ENCODE assay signal across 16 cellular contexts in genomic region chr2:74499940-74500577, GRCh38. TPM values are rescaled to one million over a fixed set of nuclear protein-coding genes. Genes with fewer than 3 reads are reported as not detected.
A peak's percentile ranks its signal among the peaks of the same experiment; 100 is the strongest.
DNase-seq lines count a peak whose midpoint lies in the region; ATAC-seq, FAIRE-seq and TF ChIP-seq lines count a peak whose summit lies in the region.
"Had no signal": no experiment of that assay in that cellular context is flagged by ENCODE, and none has a peak within 500 bp of the region (broad histone marks: within the 10 kb centered on the region; RNA-seq: fewer than 3 reads in every experiment).

No MANE protein-coding gene starts in this region.

- H3K36me3 Mint-ChIP-seq in naive thymus-derived CD8-positive, alpha-beta T cell: peaks cover 7 to 13% (median 13%) of the 10 kb centered on the region in 3 donors

- TF ChIP-seq POLR2A in gastroesophageal sphincter (IDR thresholded peaks at IDR 0.05): no peak

- H3K4me1 ChIP-seq in duodenal mucosa (ENCODE audit: control insufficient read depth in 1 of 2, insufficient read depth in 2 of 2, low read length in 2 of 2): peaks cover 46 to 57% of the 10 kb centered on the region in 2 donors
- peaks cover 0 to 61% (median 26%) of the 10 kb centered on the region in 3 donors for H3K4me1 ChIP-seq in gastroesophageal sphincter

- H3K27me3 ChIP-seq in H7 (ENCODE audit: control insufficient read depth, insufficient read depth, low read length) (peaks cover 97% of the 10 kb centered on the region), duodenal mucosa (ENCODE audit: control insufficient read depth in 1 of 2, insufficient read depth in 2 of 2, low read length in 2 of 2) (peaks cover 0 to 12% of the 10 kb centered on the region in 2 donors), gastroesophageal sphincter (peaks cover 86% of the 10 kb centered on the region)

- TF ChIP-seq CTCF in AG09309 (IDR thresholded peaks at IDR 0.05; ENCODE audit: control insufficient read depth, insufficient read depth, low read depth, low read length, missing control alignments): no peak
- TF ChIP-seq CTCF in gastroesophageal sphincter (IDR thresholded peaks at IDR 0.05): no peak

- H3K27ac ChIP-seq in duodenal mucosa (ENCODE audit: low read depth, low read length): no peak overlapping the region
- no peak overlapping the region for H3K27ac ChIP-seq in gastroesophageal sphincter
- H3K27ac ChIP-seq: C4-2B, RWPE1 had no signal

- peaks cover 0 to 8% (median 0%) of the 10 kb centered on the region in 9 donors for H3K9me3 Mint-ChIP-seq in naive thymus-derived CD8-positive, alpha-beta T cell

- 72 to 93% methylated on average over 3 to 6 of the region's 15 CpGs for WGBS in gastroesophageal sphincter (ENCODE audit: low coverage in 1 of 2), 2 donors

- H3K4me1 Mint-ChIP-seq in naive thymus-derived CD8-positive, alpha-beta T cell: peaks cover 16 to 63% (median 55%) of the 10 kb centered on the region in 4 donors

- H3K4me3 ChIP-seq in AG09309 (ENCODE audit: control insufficient read depth, low read depth, low read length): peak overlapping the region; percentile 47; the same call in 1 of the 2 replicates
- peak overlapping the region; percentile 40; the same call in 1 of the 2 replicates for H3K4me3 ChIP-seq in H7 (ENCODE audit: insufficient read depth, low read depth, low read length)
- peak overlapping the region; percentile 74 to 82 for H3K4me3 ChIP-seq in duodenal mucosa (ENCODE audit: low read depth in 1 of 2, low read length in 2 of 2)
- no peak overlapping the region for H3K4me3 ChIP-seq in gastroesophageal sphincter
- H3K4me3 ChIP-seq: lung had no signal

- H3K9ac ChIP-seq in duodenal mucosa (ENCODE audit: low read depth in 1 of 2, low read length in 2 of 2): peak overlapping the region; percentile 64 to 68

- peaks cover 20 to 74% (median 48%) of the 10 kb centered on the region in 5 donors for H3K27me3 Mint-ChIP-seq in naive thymus-derived CD8-positive, alpha-beta T cell

- H3K9me3 ChIP-seq in duodenal mucosa (ENCODE audit: control insufficient read depth in 1 of 2, low read length in 2 of 2) (no peaks in the 10 kb centered on the region), gastroesophageal sphincter (no peaks in the 10 kb centered on the region)

- no peak for TF ChIP-seq EP300 in gastroesophageal sphincter (IDR thresholded peaks at IDR 0.05)

- H3K4me3 Mint-ChIP-seq in naive thymus-derived CD8-positive, alpha-beta T cell: peak overlapping the region in 8 of 10 donors; percentile 8 to 72 (median 44)

- POLR2A ChIA-PET in naive thymus-derived CD8-positive, alpha-beta T cell (lab: Charles Lee): interaction anchor here (0.5 to 2.0 kb wide), 9 partner anchors 13 to 80 kb away, joined by 3 to 6 read pairs (median 4); partner anchors contain the start of genes AUP1, CCDC142, HTRA2 and TTC31

- ATAC-seq in naive thymus-derived CD8-positive, alpha-beta T cell: no peak
- ATAC-seq in HG02973 (IDR thresholded peaks at IDR 0.05; ENCODE audit: unreplicated experiment) (no peak), gastroesophageal sphincter (no peak)

- peak overlapping the region in 1 of 10 donors; percentile 74 for H3K27ac Mint-ChIP-seq in naive thymus-derived CD8-positive, alpha-beta T cell

- FAIRE-seq in RCC 7860 (lab: Jason Lieb, UNC): no peak

- H3K36me3 ChIP-seq in H7 (replicated peaks; ENCODE audit: control insufficient read depth, insufficient read depth, low read length): no peaks in the 10 kb centered on the region
- H3K36me3 ChIP-seq in duodenal mucosa (ENCODE audit: control insufficient read depth in 1 of 2, insufficient read depth in 2 of 2, low read length in 2 of 2): peaks cover 0 to 2% of the 10 kb centered on the region in 2 donors
- H3K36me3 ChIP-seq in gastroesophageal sphincter: peaks cover 0 to 8% of the 10 kb centered on the region in 2 donors

- DNase-seq in AG09309 (ENCODE audit: low read depth) (no peak), H7 (peak; percentile 49), COLO829 (ENCODE audit: low spot score) (no peak), RCC 7860 (ENCODE audit: low spot score) (no peak)
- DNase-seq in naive thymus-derived CD8-positive, alpha-beta T cell: no peak
- DNase-seq: effector memory CD4-positive, alpha-beta T cell; GF-D8; NCI-H1436; NCI-H524 treated with DMSO at 0.1 percent for 48 hours had no signal

RNA-seq across cellular contexts. Expression of gene LBX2, which starts 0.7 kb away (rescaled TPM):
- 0.11 and 0.17 TPM in 2 replicates for total RNA-seq in H7 (2014; rRNA removed; shearing (Covaris generic))
- total RNA-seq in naive thymus-derived CD8-positive, alpha-beta T cell: not detected
- polyA plus RNA-seq in naive thymus-derived CD8-positive, alpha-beta T cell: not detected
- under 1 TPM in 2 of 4 donors, not detected in 2; 0.40 to 0.58 TPM for total RNA-seq in gastroesophageal sphincter

RNA-seq across cellular contexts. Expression of gene PCGF1, which starts 7.4 kb away (rescaled TPM):
- total RNA-seq in H7 (2014; rRNA removed; shearing (Covaris generic)): 12.4 and 15.1 TPM in 2 replicates
- 10 to 100 TPM; 33.1 to 34.6 TPM for total RNA-seq in naive thymus-derived CD8-positive, alpha-beta T cell
- polyA plus RNA-seq in naive thymus-derived CD8-positive, alpha-beta T cell: 10 to 100 TPM in 1 of 3 donors, 1 to 10 TPM in 2; 6.7 to 11.8 (median 7.3) TPM
- 10 to 100 TPM in 3 of 4 donors, 1 to 10 TPM in 1; 9.6 to 24.0 (median 18.2) TPM for total RNA-seq in gastroesophageal sphincter

RNA-seq across cellular contexts. Expression of gene TLX2, which starts 14.2 kb away (rescaled TPM):
- total RNA-seq in H7 (2014; rRNA removed; shearing (Covaris generic)): not detected in 2 replicates
- total RNA-seq in naive thymus-derived CD8-positive, alpha-beta T cell: not detected
- not detected for polyA plus RNA-seq in naive thymus-derived CD8-positive, alpha-beta T cell
- under 1 TPM in 2 of 4 donors, not detected in 2; 0.27 to 0.94 TPM for total RNA-seq in gastroesophageal sphincter
- total RNA-seq: lung, pulmonary artery endothelial cell had no signal

RNA-seq across cellular contexts. Expression of gene TTC31, which starts 17.2 kb away (rescaled TPM):
- 20.4 and 22.5 TPM in 2 replicates for total RNA-seq in H7 (2014; rRNA removed; shearing (Covaris generic))
- total RNA-seq in naive thymus-derived CD8-positive, alpha-beta T cell: 10 to 100 TPM; 43.8 to 52.1 TPM
- 10 to 100 TPM; 18.9 to 21.1 (median 21.1) TPM for polyA plus RNA-seq in naive thymus-derived CD8-positive, alpha-beta T cell
- total RNA-seq in gastroesophageal sphincter: 10 to 100 TPM; 16.5 to 27.2 (median 19.5) TPM

RNA-seq across cellular contexts. Expression of gene CCDC142, which starts 17.3 kb away (rescaled TPM):
- total RNA-seq in H7 (2014; rRNA removed; shearing (Covaris generic)): 9.8 and 12.0 TPM in 2 replicates
- 10 to 100 TPM; 61.4 to 67.4 TPM for total RNA-seq in naive thymus-derived CD8-positive, alpha-beta T cell
- 10 to 100 TPM in 2 of 3 donors, 1 to 10 TPM in 1; 7.8 to 15.5 (median 14.6) TPM for polyA plus RNA-seq in naive thymus-derived CD8-positive, alpha-beta T cell
- total RNA-seq in gastroesophageal sphincter: 10 to 100 TPM in 3 of 4 donors, 1 to 10 TPM in 1; 7.3 to 41.6 (median 13.7) TPM

Comparison
In these comparisons a context has a peak if more than half of its experiments do, and no peak if none do; other contexts are left out.
1. H3K4me3 ChIP-seq: peak in AG09309 (single experiment), H7 (single experiment) and duodenal mucosa (2 of 2); none in gastroesophageal sphincter (0 of 2).